Comparison of ENCODE assay signal across 9 cellular contexts in genomic region chr1:36222481-36223372, GRCh38. TPM values are rescaled to one million over a fixed set of nuclear protein-coding genes. Genes with fewer than 3 reads are reported as not detected.
DNase-seq lines count a peak whose midpoint lies in the region; ATAC-seq, FAIRE-seq and TF ChIP-seq lines count a peak whose summit lies in the region.
"Had no signal": no experiment of that assay in that cellular context is flagged by ENCODE, and none has a peak within 500 bp of the region (broad histone marks: within the 10 kb centered on the region; RNA-seq: fewer than 3 reads in every experiment).

No MANE protein-coding gene starts in this region.

- intact Hi-C loops in breast epithelium (cut with DNase I; ENCODE audit: low total_unique reads) = no loop called here
- intact Hi-C loops in natural killer cell (cut with micrococcal nuclease) = loop anchor here (5.0 to 10.0 kb wide), 3 partner anchors 35 to 165 kb away; partner anchors contain the start of gene STK40

- peak overlapping the region; percentile 90 for H3K4me2 ChIP-seq in BLaER1

- H3K27ac ChIP-seq in BLaER1 (peak overlapping the region; percentile 88), breast epithelium (peak overlapping the region; percentile 91 to 98)

- no peak for TF ChIP-seq POLR2A in breast epithelium (IDR thresholded peaks at IDR 0.05)
- no peak for TF ChIP-seq POLR2A in GM12892 (IDR thresholded peaks at IDR 0.05; ENCODE audit: low read depth, low read length)

- H3K4me3 ChIP-seq in BLaER1 (peak overlapping the region; percentile 79), breast epithelium (peak overlapping the region; percentile 73 to 86 (median 80))

- H3K36me3 ChIP-seq in BLaER1 = peaks cover 17% of the 10 kb centered on the region
- no peaks in the 10 kb centered on the region for H3K36me3 ChIP-seq in breast epithelium

- H3K27ac Mint-ChIP-seq in natural killer cell = peak overlapping the region; percentile 99 to 100

- H3K36me3 Mint-ChIP-seq in natural killer cell = no peaks in the 10 kb centered on the region

- no peak for ATAC-seq in natural killer cell

- TF ChIP-seq CTCF in breast epithelium (IDR thresholded peaks at IDR 0.05) = no peak
- no peak for TF ChIP-seq CTCF in natural killer cell (IDR thresholded peaks at IDR 0.05)

- no peaks in the 10 kb centered on the region for H3K9me3 Mint-ChIP-seq in natural killer cell

- peaks cover 38 to 44% of the 10 kb centered on the region in 2 donors for H3K4me1 Mint-ChIP-seq in natural killer cell

- H3K27me3 Mint-ChIP-seq in natural killer cell (ENCODE audit: low read depth in 2 of 2) = no peaks in the 10 kb centered on the region

- H3K9ac ChIP-seq in BLaER1 = peak overlapping the region; percentile 89

- no peaks in the 10 kb centered on the region for H3K27me3 ChIP-seq in BLaER1
- H3K27me3 ChIP-seq in breast epithelium = no peaks in the 10 kb centered on the region

- H3K9me3 ChIP-seq in BLaER1 = no peaks in the 10 kb centered on the region
- H3K9me3 ChIP-seq in breast epithelium = no peaks in the 10 kb centered on the region

- H3K4me1 ChIP-seq in BLaER1 (peaks cover 32% of the 10 kb centered on the region), breast epithelium (peaks cover 8% of the 10 kb centered on the region in 2 donors)

- peak overlapping the region; percentile 98 for H3K4me3 Mint-ChIP-seq in natural killer cell

- DNase-seq in LoVo (ENCODE audit: low spot score) = peak; percentile 12
- no peak for DNase-seq in breast epithelium (ENCODE audit: low spot score in 2 of 2)
- no peak for DNase-seq in natural killer cell
- DNase-seq in NCI-H146 (lab: John Stamatoyannopoulos, UW) = no peak
- no peak for DNase-seq in DMS53 (lab: John Stamatoyannopoulos, UW)
- no peak for DNase-seq in GM12892 (ENCODE audit: insufficient read length)
- DNase-seq in COR-L47 (lab: John Stamatoyannopoulos, UW) = no peak

- no peak for FAIRE-seq in GM12892 (lab: Jason Lieb, UNC)
- FAIRE-seq: endometrium had no signal

- peaks cover 33% of the 10 kb centered on the region for H4K20me1 ChIP-seq in BLaER1

RNA-seq across cellular contexts. Expression of gene THRAP3, which starts 1.5 kb away (rescaled TPM):
- total RNA-seq in breast epithelium (100 to 1,000 TPM in 2 of 3 donors, 10 to 100 TPM in 1; 81.6 to 128 (median 122) TPM), natural killer cell (100 to 1,000 TPM in 1 of 3 donors, 10 to 100 TPM in 2; 88.6 to 110 (median 97.4) TPM)
- 58.4 TPM for polyA plus RNA-seq in GM12892 (2012; ENCODE audit: missing spikeins)
